ENCODE assay signal across 1 cellular context in the genomic region with DNA sequence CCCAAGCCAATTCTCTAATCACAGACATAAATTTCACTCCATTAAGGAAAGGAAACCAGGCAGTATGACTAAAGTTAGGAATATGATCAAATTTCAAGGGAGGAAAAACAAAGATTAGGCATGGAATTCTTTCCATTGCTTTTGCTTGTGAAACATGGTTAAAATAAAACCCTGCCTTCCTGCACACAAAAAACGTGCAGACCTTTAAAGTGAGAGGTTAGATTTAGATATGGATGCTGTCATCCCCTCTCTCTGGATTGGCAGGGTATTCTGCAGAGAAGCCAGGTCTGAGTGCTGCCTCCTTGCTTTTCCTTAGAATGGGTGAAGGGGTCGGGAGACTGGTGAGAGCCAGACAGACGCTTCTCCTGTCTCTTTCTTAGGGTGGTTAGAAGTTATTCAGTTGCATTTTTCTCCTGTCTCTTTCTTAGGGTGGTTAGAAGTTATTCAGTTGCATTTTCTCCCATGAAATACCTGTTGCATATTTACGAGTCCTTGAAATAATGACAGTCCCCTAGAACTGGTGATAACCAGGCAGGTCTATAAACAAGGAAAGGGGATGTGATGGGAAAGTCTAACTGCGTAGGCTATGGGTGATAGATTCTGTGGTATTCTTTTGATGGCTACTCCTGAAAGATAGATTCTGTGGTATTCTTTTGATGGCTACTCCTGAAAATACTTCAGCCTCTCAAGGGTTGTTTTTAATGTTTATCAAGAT.
TF ChIP-seq lines count a peak whose summit lies in the region.

No MANE protein-coding gene starts in this region.

TF ChIP-seq in HepG2, 621 proteins besides CTCF, POLR2A, EP300 and RAD21 (continued from another document and continues in another):
- TF ChIP-seq, protein P1, sequence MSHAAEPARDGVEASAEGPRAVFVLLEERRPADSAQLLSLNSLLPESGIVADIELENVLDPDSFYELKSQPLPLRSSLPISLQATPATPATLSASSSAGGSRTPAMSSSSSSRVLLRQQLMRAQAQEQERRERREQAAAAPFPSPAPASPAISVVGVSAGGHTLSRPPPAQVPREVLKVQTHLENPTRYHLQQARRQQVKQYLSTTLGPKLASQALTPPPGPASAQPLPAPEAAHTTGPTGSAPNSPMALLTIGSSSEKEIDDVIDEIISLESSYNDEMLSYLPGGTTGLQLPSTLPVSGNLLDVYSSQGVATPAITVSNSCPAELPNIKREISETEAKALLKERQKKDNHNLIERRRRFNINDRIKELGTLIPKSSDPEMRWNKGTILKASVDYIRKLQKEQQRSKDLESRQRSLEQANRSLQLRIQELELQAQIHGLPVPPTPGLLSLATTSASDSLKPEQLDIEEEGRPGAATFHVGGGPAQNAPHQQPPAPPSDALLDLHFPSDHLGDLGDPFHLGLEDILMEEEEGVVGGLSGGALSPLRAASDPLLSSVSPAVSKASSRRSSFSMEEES (CRISPR knock-in tag; IDR thresholded peaks at IDR 0.05), result 0 out of 2 replicates have a peak, but pooled peaks have one; percentile 9
- TF ChIP-seq, protein P2, sequence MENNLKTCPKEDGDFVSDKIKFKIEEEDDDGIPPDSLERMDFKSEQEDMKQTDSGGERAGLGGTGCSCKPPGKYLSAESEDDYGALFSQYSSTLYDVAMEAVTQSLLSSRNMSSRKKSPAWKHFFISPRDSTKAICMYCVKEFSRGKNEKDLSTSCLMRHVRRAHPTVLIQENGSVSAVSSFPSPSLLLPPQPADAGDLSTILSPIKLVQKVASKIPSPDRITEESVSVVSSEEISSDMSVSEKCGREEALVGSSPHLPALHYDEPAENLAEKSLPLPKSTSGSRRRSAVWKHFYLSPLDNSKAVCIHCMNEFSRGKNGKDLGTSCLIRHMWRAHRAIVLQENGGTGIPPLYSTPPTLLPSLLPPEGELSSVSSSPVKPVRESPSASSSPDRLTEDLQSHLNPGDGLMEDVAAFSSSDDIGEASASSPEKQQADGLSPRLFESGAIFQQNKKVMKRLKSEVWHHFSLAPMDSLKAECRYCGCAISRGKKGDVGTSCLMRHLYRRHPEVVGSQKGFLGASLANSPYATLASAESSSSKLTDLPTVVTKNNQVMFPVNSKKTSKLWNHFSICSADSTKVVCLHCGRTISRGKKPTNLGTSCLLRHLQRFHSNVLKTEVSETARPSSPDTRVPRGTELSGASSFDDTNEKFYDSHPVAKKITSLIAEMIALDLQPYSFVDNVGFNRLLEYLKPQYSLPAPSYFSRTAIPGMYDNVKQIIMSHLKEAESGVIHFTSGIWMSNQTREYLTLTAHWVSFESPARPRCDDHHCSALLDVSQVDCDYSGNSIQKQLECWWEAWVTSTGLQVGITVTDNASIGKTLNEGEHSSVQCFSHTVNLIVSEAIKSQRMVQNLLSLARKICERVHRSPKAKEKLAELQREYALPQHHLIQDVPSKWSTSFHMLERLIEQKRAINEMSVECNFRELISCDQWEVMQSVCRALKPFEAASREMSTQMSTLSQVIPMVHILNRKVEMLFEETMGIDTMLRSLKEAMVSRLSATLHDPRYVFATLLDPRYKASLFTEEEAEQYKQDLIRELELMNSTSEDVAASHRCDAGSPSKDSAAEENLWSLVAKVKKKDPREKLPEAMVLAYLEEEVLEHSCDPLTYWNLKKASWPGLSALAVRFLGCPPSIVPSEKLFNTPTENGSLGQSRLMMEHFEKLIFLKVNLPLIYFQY (CRISPR knock-in tag; IDR thresholded peaks at IDR 0.05; ENCODE audit: borderline replicate concordance), result no peak
- TF ChIP-seq, protein P3, sequence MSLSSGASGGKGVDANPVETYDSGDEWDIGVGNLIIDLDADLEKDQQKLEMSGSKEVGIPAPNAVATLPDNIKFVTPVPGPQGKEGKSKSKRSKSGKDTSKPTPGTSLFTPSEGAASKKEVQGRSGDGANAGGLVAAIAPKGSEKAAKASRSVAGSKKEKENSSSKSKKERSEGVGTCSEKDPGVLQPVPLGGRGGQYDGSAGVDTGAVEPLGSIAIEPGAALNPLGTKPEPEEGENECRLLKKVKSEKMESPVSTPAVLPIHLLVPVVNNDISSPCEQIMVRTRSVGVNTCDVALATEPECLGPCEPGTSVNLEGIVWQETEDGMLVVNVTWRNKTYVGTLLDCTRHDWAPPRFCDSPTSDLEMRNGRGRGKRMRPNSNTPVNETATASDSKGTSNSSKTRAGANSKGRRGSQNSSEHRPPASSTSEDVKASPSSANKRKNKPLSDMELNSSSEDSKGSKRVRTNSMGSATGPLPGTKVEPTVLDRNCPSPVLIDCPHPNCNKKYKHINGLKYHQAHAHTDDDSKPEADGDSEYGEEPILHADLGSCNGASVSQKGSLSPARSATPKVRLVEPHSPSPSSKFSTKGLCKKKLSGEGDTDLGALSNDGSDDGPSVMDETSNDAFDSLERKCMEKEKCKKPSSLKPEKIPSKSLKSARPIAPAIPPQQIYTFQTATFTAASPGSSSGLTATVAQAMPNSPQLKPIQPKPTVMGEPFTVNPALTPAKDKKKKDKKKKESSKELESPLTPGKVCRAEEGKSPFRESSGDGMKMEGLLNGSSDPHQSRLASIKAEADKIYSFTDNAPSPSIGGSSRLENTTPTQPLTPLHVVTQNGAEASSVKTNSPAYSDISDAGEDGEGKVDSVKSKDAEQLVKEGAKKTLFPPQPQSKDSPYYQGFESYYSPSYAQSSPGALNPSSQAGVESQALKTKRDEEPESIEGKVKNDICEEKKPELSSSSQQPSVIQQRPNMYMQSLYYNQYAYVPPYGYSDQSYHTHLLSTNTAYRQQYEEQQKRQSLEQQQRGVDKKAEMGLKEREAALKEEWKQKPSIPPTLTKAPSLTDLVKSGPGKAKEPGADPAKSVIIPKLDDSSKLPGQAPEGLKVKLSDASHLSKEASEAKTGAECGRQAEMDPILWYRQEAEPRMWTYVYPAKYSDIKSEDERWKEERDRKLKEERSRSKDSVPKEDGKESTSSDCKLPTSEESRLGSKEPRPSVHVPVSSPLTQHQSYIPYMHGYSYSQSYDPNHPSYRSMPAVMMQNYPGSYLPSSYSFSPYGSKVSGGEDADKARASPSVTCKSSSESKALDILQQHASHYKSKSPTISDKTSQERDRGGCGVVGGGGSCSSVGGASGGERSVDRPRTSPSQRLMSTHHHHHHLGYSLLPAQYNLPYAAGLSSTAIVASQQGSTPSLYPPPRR (CRISPR knock-in tag; IDR thresholded peaks at IDR 0.05; ENCODE audit: borderline replicate concordance), result peak; percentile 60; the same call in 1 of the 2 replicates
- TF ChIP-seq, protein P4, sequence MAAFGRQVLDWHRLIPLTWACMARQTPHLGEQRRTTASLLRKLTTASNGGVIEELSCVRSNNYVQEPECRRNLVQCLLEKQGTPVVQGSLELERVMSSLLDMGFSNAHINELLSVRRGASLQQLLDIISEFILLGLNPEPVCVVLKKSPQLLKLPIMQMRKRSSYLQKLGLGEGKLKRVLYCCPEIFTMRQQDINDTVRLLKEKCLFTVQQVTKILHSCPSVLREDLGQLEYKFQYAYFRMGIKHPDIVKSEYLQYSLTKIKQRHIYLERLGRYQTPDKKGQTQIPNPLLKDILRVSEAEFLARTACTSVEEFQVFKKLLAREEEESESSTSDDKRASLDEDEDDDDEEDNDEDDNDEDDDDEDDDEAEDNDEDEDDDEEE (CRISPR knock-in tag; IDR thresholded peaks at IDR 0.05), result no peak
- TF ChIP-seq, protein P5, sequence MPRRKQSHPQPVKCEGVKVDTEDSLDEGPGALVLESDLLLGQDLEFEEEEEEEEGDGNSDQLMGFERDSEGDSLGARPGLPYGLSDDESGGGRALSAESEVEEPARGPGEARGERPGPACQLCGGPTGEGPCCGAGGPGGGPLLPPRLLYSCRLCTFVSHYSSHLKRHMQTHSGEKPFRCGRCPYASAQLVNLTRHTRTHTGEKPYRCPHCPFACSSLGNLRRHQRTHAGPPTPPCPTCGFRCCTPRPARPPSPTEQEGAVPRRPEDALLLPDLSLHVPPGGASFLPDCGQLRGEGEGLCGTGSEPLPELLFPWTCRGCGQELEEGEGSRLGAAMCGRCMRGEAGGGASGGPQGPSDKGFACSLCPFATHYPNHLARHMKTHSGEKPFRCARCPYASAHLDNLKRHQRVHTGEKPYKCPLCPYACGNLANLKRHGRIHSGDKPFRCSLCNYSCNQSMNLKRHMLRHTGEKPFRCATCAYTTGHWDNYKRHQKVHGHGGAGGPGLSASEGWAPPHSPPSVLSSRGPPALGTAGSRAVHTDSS (CRISPR knock-in tag; conservative IDR thresholded peaks at IDR 0.05), result no peak
- TF ChIP-seq ETV5 (CRISPR knock-in tag; IDR thresholded peaks at IDR 0.05; ENCODE audit: borderline replicate concordance), result peak; percentile 37; the same call in 1 of the 2 replicates
- TF ChIP-seq SMC3 (IDR thresholded peaks at IDR 0.05; ENCODE audit: low read length), result no peak
- TF ChIP-seq, protein P6, sequence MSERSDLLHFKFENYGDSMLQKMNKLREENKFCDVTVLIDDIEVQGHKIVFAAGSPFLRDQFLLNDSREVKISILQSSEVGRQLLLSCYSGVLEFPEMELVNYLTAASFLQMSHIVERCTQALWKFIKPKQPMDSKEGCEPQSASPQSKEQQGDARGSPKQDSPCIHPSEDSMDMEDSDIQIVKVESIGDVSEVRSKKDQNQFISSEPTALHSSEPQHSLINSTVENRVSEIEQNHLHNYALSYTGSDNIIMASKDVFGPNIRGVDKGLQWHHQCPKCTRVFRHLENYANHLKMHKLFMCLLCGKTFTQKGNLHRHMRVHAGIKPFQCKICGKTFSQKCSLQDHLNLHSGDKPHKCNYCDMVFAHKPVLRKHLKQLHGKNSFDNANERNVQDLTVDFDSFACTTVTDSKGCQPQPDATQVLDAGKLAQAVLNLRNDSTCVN (CRISPR knock-in tag; IDR thresholded peaks at IDR 0.05; ENCODE audit: borderline replicate concordance), result no peak
- no peak for TF ChIP-seq ZNF883 (CRISPR knock-in tag; IDR thresholded peaks at IDR 0.05; ENCODE audit: not compliant biosample characterization)
- peak; percentile 44; the same call in 1 of the 2 replicates for TF ChIP-seq RXRB (CRISPR knock-in tag; IDR thresholded peaks at IDR 0.05; ENCODE audit: borderline replicate concordance)
- 0 out of 2 replicates have a peak, but pooled peaks have one; percentile 14 for TF ChIP-seq KDM6A (CRISPR knock-in tag; IDR thresholded peaks at IDR 0.05; ENCODE audit: low read depth)
- TF ChIP-seq, protein P7, sequence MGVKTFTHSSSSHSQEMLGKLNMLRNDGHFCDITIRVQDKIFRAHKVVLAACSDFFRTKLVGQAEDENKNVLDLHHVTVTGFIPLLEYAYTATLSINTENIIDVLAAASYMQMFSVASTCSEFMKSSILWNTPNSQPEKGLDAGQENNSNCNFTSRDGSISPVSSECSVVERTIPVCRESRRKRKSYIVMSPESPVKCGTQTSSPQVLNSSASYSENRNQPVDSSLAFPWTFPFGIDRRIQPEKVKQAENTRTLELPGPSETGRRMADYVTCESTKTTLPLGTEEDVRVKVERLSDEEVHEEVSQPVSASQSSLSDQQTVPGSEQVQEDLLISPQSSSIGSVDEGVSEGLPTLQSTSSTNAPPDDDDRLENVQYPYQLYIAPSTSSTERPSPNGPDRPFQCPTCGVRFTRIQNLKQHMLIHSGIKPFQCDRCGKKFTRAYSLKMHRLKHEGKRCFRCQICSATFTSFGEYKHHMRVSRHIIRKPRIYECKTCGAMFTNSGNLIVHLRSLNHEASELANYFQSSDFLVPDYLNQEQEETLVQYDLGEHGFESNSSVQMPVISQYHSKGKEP (CRISPR knock-in tag; IDR thresholded peaks at IDR 0.05), result no peak
- TF ChIP-seq CENPT (CRISPR knock-in tag; IDR thresholded peaks at IDR 0.05; ENCODE audit: low read depth), result no peak
- 0 out of 2 replicates have a peak, but pooled peaks have one; percentile 29 for TF ChIP-seq CREM (IDR thresholded peaks at IDR 0.05)
- no peak for TF ChIP-seq CREM (CRISPR knock-in tag; IDR thresholded peaks at IDR 0.05)
- no peak for TF ChIP-seq JUNB (CRISPR knock-in tag; IDR thresholded peaks at IDR 0.05; ENCODE audit: borderline replicate concordance)
- peak; percentile 85 for TF ChIP-seq SIX4 (CRISPR knock-in tag; IDR thresholded peaks at IDR 0.05)
- TF ChIP-seq DPF2 (CRISPR knock-in tag; IDR thresholded peaks at IDR 0.05; ENCODE audit: borderline replicate concordance, low read depth), result 0 out of 2 replicates have a peak, but pooled peaks have one; percentile 20
- TF ChIP-seq FLYWCH1 (CRISPR knock-in tag; IDR thresholded peaks at IDR 0.05), result no peak
- TF ChIP-seq FOXA3 (CRISPR knock-in tag; IDR thresholded peaks at IDR 0.05), result peak; percentile 43
- TF ChIP-seq, protein P8, sequence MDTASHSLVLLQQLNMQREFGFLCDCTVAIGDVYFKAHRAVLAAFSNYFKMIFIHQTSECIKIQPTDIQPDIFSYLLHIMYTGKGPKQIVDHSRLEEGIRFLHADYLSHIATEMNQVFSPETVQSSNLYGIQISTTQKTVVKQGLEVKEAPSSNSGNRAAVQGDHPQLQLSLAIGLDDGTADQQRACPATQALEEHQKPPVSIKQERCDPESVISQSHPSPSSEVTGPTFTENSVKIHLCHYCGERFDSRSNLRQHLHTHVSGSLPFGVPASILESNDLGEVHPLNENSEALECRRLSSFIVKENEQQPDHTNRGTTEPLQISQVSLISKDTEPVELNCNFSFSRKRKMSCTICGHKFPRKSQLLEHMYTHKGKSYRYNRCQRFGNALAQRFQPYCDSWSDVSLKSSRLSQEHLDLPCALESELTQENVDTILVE (CRISPR knock-in tag; IDR thresholded peaks at IDR 0.05), result 0 out of 2 replicates have a peak, but pooled peaks have one; percentile 29
- TF ChIP-seq ELF3 (CRISPR knock-in tag; IDR thresholded peaks at IDR 0.05), result peak; percentile 62; the same call in 1 of the 2 replicates
- TF ChIP-seq KDM3A (CRISPR knock-in tag; IDR thresholded peaks at IDR 0.05; ENCODE audit: low read depth), result no peak
- TF ChIP-seq FOXJ3 (CRISPR knock-in tag; IDR thresholded peaks at IDR 0.05; ENCODE audit: borderline replicate concordance), result peak; percentile 54; the same call in 1 of the 2 replicates
- peak; percentile 36; the same call in 1 of the 2 replicates for TF ChIP-seq TCF7 (IDR thresholded peaks at IDR 0.05; ENCODE audit: low read depth)
- TF ChIP-seq, protein P9, sequence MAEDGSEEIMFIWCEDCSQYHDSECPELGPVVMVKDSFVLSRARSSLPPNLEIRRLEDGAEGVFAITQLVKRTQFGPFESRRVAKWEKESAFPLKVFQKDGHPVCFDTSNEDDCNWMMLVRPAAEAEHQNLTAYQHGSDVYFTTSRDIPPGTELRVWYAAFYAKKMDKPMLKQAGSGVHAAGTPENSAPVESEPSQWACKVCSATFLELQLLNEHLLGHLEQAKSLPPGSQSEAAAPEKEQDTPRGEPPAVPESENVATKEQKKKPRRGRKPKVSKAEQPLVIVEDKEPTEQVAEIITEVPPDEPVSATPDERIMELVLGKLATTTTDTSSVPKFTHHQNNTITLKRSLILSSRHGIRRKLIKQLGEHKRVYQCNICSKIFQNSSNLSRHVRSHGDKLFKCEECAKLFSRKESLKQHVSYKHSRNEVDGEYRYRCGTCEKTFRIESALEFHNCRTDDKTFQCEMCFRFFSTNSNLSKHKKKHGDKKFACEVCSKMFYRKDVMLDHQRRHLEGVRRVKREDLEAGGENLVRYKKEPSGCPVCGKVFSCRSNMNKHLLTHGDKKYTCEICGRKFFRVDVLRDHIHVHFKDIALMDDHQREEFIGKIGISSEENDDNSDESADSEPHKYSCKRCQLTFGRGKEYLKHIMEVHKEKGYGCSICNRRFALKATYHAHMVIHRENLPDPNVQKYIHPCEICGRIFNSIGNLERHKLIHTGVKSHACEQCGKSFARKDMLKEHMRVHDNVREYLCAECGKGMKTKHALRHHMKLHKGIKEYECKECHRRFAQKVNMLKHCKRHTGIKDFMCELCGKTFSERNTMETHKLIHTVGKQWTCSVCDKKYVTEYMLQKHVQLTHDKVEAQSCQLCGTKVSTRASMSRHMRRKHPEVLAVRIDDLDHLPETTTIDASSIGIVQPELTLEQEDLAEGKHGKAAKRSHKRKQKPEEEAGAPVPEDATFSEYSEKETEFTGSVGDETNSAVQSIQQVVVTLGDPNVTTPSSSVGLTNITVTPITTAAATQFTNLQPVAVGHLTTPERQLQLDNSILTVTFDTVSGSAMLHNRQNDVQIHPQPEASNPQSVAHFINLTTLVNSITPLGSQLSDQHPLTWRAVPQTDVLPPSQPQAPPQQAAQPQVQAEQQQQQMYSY (CRISPR knock-in tag; IDR thresholded peaks at IDR 0.05), result 0 out of 2 replicates have a peak, but pooled peaks have one; percentile 53
- TF ChIP-seq RARA (CRISPR knock-in tag; IDR thresholded peaks at IDR 0.05), result peak; percentile 70
- no peak for TF ChIP-seq MTA3 (CRISPR knock-in tag; IDR thresholded peaks at IDR 0.05)
- TF ChIP-seq SAP130 (CRISPR knock-in tag; IDR thresholded peaks at IDR 0.05; ENCODE audit: low read depth), result peak; percentile 76
- peak; percentile 76 for TF ChIP-seq HDAC2 (CRISPR knock-in tag; IDR thresholded peaks at IDR 0.05)
- TF ChIP-seq NR2C2 (CRISPR knock-in tag; IDR thresholded peaks at IDR 0.05; ENCODE audit: borderline replicate concordance), result no peak
